20 cellular contexts compared by ENCODE assay signal in genomic region chr6:112058243-112058642, GRCh38. TPM values are rescaled to one million over a fixed set of nuclear protein-coding genes. Genes with fewer than 3 reads are reported as not detected.
DNase-seq lines count a peak whose midpoint lies in the region; ATAC-seq and TF ChIP-seq lines count a peak whose summit lies in the region.
"Had no signal": no experiment of that assay in that cellular context is flagged by ENCODE, and none has a peak within 500 bp of the region (broad histone marks: within the 10 kb centered on the region; RNA-seq: fewer than 3 reads in every experiment).

No MANE protein-coding gene starts in this region.

- no peak for TF ChIP-seq CTCF in GM13977 (IDR thresholded peaks at IDR 0.05; ENCODE audit: extremely low read depth, insufficient read depth, missing control alignments)
- no peak for TF ChIP-seq CTCF in WERI-Rb-1 (IDR thresholded peaks at IDR 0.05; ENCODE audit: low read depth, low read length)
- TF ChIP-seq CTCF in adrenal gland (IDR thresholded peaks at IDR 0.05): no peak

- H3K4me1 ChIP-seq in Karpas-422 (ENCODE audit: low read length) (no peaks in the 10 kb centered on the region), adrenal gland (replicated peaks in 1 of 2) (no peaks in the 10 kb centered on the region)
- H3K4me1 ChIP-seq: BE2C, BLaER1, Caco-2 had no signal

- no peaks in the 10 kb centered on the region for H3K79me2 ChIP-seq in Karpas-422 (ENCODE audit: low read length)

- no peaks in the 10 kb centered on the region for H3K27me3 ChIP-seq in Karpas-422 (ENCODE audit: low read length)
- no peaks in the 10 kb centered on the region for H3K27me3 ChIP-seq in WERI-Rb-1 (ENCODE audit: insufficient read depth, low read depth, severe bottlenecking)
- no peaks in the 10 kb centered on the region for H3K27me3 ChIP-seq in adrenal gland
- H3K27me3 ChIP-seq: BE2C, BLaER1 had no signal

- intact Hi-C loops in adrenal gland (cut with DNase I): no loop called here

- WGBS in adrenal gland, 4 donors: 90 to 100% (median 94%) methylated on average over 1 of the region's 1 CpG

- no peak overlapping the region for H3K4me3 ChIP-seq in Karpas-422 (ENCODE audit: low read length)
- no peak overlapping the region for H3K4me3 ChIP-seq in WERI-Rb-1 (ENCODE audit: low read depth, low read length)
- H3K4me3 ChIP-seq in adrenal gland: no peak overlapping the region
- H3K4me3 ChIP-seq: BLaER1 had no signal

- DNase-seq in Karpas-422 (no peak), NCI-H526 (lab: John Stamatoyannopoulos, UW) (peak; percentile 26 to 62), left lobe of liver (ENCODE audit: low spot score) (no peak), GM13977 (ENCODE audit: low spot score) (no peak), WERI-Rb-1 (no peak), adrenal gland (no peak)
- DNase-seq: 8988T; ACHN; BE2C; C1 segment of cervical spinal cord; Caco-2; Calu3; CD4-positive, CD25-positive, alpha-beta regulatory T cell; CD8-positive, alpha-beta T cell; DMS79 treated with DMSO at 0.1 percent for 48 hours; GF-D8 had no signal

- no peak overlapping the region for H3K27ac ChIP-seq in Karpas-422 (ENCODE audit: low read length)
- H3K27ac ChIP-seq in WERI-Rb-1: no peak overlapping the region
- H3K27ac ChIP-seq in adrenal gland: no peak overlapping the region
- H3K27ac ChIP-seq: BLaER1 had no signal

- H3K4me2 ChIP-seq in Karpas-422 (ENCODE audit: low read depth, low read length, poor library complexity, severe bottlenecking): no peak overlapping the region
- H3K4me2 ChIP-seq: BLaER1 had no signal

- H4K20me1 ChIP-seq in Karpas-422 (ENCODE audit: insufficient read depth, low read depth, low read length): no peaks in the 10 kb centered on the region
- H4K20me1 ChIP-seq: BLaER1 had no signal

- H3K9me2 ChIP-seq in Karpas-422 (replicated peaks; ENCODE audit: insufficient read depth, low read length): no peaks in the 10 kb centered on the region

- H3K9me3 ChIP-seq in Karpas-422 (ENCODE audit: low read length) (no peaks in the 10 kb centered on the region), WERI-Rb-1 (ENCODE audit: severe bottlenecking) (no peaks in the 10 kb centered on the region), adrenal gland (replicated peaks in 1 of 3) (no peaks in the 10 kb centered on the region)
- H3K9me3 ChIP-seq: BE2C, BLaER1, Caco-2 had no signal

- no peak overlapping the region for H3K9ac ChIP-seq in Karpas-422 (ENCODE audit: low read length)
- H3K9ac ChIP-seq: BLaER1 had no signal

- H2AFZ ChIP-seq in Karpas-422 (ENCODE audit: low read length): peak overlapping the region; percentile 32; the same call in 1 of the 2 replicates

- in situ Hi-C loops in GM13977 (cut with MboI; ENCODE audit: low pct_unique_long_range_greater_than_20kb, low sequenced_read_pairs, unreplicated experiment): no loop called here

- TF ChIP-seq POLR2A in adrenal gland (IDR thresholded peaks at IDR 0.05): no peak

- no peaks in the 10 kb centered on the region for H3K36me3 ChIP-seq in Karpas-422 (ENCODE audit: insufficient read depth, low read length)
- H3K36me3 ChIP-seq in WERI-Rb-1: no peaks in the 10 kb centered on the region
- H3K36me3 ChIP-seq in adrenal gland (replicated peaks in 1 of 2): no peaks in the 10 kb centered on the region
- H3K36me3 ChIP-seq: BE2C, BLaER1 had no signal

- ATAC-seq in left lobe of liver: peak; percentile 52
- ATAC-seq: CD8-positive, alpha-beta T cell had no signal

RNA-seq across cellular contexts. Expression of gene CCN6, which starts 4.3 kb away (rescaled TPM):
- total RNA-seq in Karpas-422 (2014; rRNA removed; shearing (Covaris generic); ENCODE audit: low replicate concordance): 0.25 TPM in 1 of 2 replicates, not detected in the other
- not detected for total RNA-seq in left lobe of liver
- not detected for total RNA-seq in adrenal gland
- polyA plus RNA-seq in adrenal gland: not detected
- total RNA-seq: A673; Caco-2; Calu3; CD4-positive, CD25-positive, alpha-beta regulatory T cell; CD8-positive, alpha-beta T cell had no signal
- polyA plus RNA-seq: AG04450, CD14-positive monocyte had no signal

RNA-seq across cellular contexts. Expression of gene TUBE1, which starts 29.0 kb away (rescaled TPM):
- 81.6 and 110 TPM in 2 replicates for total RNA-seq in Karpas-422 (2014; rRNA removed; shearing (Covaris generic); ENCODE audit: low replicate concordance)
- 31.9 TPM for total RNA-seq in left lobe of liver
- 10 to 100 TPM; 11.1 to 31.1 (median 19.6) TPM for total RNA-seq in adrenal gland
- polyA plus RNA-seq in adrenal gland: 10 to 100 TPM; 12.1 to 22.2 (median 13.8) TPM

RNA-seq across cellular contexts. Expression of gene FAM229B, which starts 29.1 kb away (rescaled TPM):
- total RNA-seq in Karpas-422 (2014; rRNA removed; shearing (Covaris generic); ENCODE audit: low replicate concordance): 8.2 and 9.2 TPM in 2 replicates
- 13.6 TPM for total RNA-seq in left lobe of liver
- 10 to 100 TPM in 6 of 8 donors, 1 to 10 TPM in 2; 6.5 to 31.8 (median 21.9) TPM for total RNA-seq in adrenal gland
- 10 to 100 TPM; 34.3 to 41.1 (median 39.7) TPM for polyA plus RNA-seq in adrenal gland

Comparison
In these comparisons a context has a peak if more than half of its experiments do, and no peak if none do; other contexts are left out.
1. DNase-seq: peak in NCI-H526 (2 of 2); none in Karpas-422 (single experiment), left lobe of liver (single experiment), GM13977 (single experiment), WERI-Rb-1 (single experiment) and adrenal gland (0 of 7).